ENCODE assay signal across 21 cellular contexts in genomic region chr17:67753026-67753425, GRCh38. TPM values are rescaled to one million over a fixed set of nuclear protein-coding genes. Genes with fewer than 3 reads are reported as not detected.
DNase-seq lines count a peak whose midpoint lies in the region; ATAC-seq lines count a peak whose summit lies in the region.
"Had no signal": no experiment of that assay in that cellular context is flagged by ENCODE, and none has a peak within 500 bp of the region (broad histone marks: within the 10 kb centered on the region; RNA-seq: fewer than 3 reads in every experiment).

No MANE protein-coding gene starts in this region.

- intact Hi-C loops in activated CD4-positive, alpha-beta memory T cell treated with anti-CD3 and anti-CD28 coated beads for 36 hours (cut with micrococcal nuclease), result no loop called here

- no peak overlapping the region for H3K4me3 Mint-ChIP-seq in activated CD4-positive, alpha-beta memory T cell treated with anti-CD3 and anti-CD28 coated beads for 36 hours
- H3K4me3 Mint-ChIP-seq: HFFc6 had no signal

- H3K4me3 ChIP-seq in HUES64 (ENCODE audit: low read length), result no peak overlapping the region
- H3K4me3 ChIP-seq in iPS-20b (ENCODE audit: low read length), result no peak overlapping the region
- H3K4me3 ChIP-seq: BLaER1 treated with 17β-estradiol and CSF1 and Interleukin-3, amounts not matched to agents 10 nM and 100 nM; Peyer's patch had no signal

- ATAC-seq in HG03520 (IDR thresholded peaks at IDR 0.05; ENCODE audit: unreplicated experiment), result no peak
- ATAC-seq in GM19467 (IDR thresholded peaks at IDR 0.05; ENCODE audit: unreplicated experiment), result no peak

- POLR2A ChIA-PET in activated CD4-positive, alpha-beta memory T cell treated with anti-CD3 and anti-CD28 coated beads for 36 hours (lab: Charles Lee), result no interaction called here

- no peaks in the 10 kb centered on the region for H3K27me3 Mint-ChIP-seq in activated CD4-positive, alpha-beta memory T cell treated with anti-CD3 and anti-CD28 coated beads for 36 hours
- H3K27me3 Mint-ChIP-seq: IgD-negative memory B cell had no signal

- peaks cover 7% of the 10 kb centered on the region; the same call in 1 of the 2 replicates for H3K4me1 ChIP-seq in HUES64 (ENCODE audit: insufficient read depth, low read length)
- H3K4me1 ChIP-seq in iPS-20b (ENCODE audit: insufficient read depth, low read length), result peaks cover 19% of the 10 kb centered on the region; the same call in 1 of the 2 replicates
- H3K4me1 ChIP-seq: Peyer's patch had no signal

- H3K4me1 Mint-ChIP-seq in activated CD4-positive, alpha-beta memory T cell treated with anti-CD3 and anti-CD28 coated beads for 36 hours (ENCODE audit: low read depth), result peaks cover 11% of the 10 kb centered on the region
- H3K4me1 Mint-ChIP-seq: IgD-negative memory B cell had no signal

- CTCF ChIA-PET in activated CD4-positive, alpha-beta memory T cell treated with anti-CD3 and anti-CD28 coated beads for 36 hours (lab: Charles Lee), result no interaction called here

- H3K27ac Mint-ChIP-seq in activated CD4-positive, alpha-beta memory T cell treated with anti-CD3 and anti-CD28 coated beads for 36 hours, result no peak overlapping the region
- H3K27ac Mint-ChIP-seq: HFFc6, IgD-negative memory B cell had no signal

- H3K27me3 ChIP-seq in HUES64 (ENCODE audit: insufficient read depth, low read length) (no peaks in the 10 kb centered on the region), iPS-20b (ENCODE audit: insufficient read depth, low read length) (no peaks in the 10 kb centered on the region)
- H3K27me3 ChIP-seq: BLaER1 treated with 17β-estradiol and CSF1 and Interleukin-3, amounts not matched to agents 10 nM and 100 nM; Peyer's patch had no signal

- H3K36me3 ChIP-seq in HUES64 (ENCODE audit: insufficient read depth, low read length) (peaks cover 34% of the 10 kb centered on the region), iPS-20b (ENCODE audit: insufficient read depth, low read depth, low read length) (peaks cover 31% of the 10 kb centered on the region)

- peak; percentile 43 for DNase-seq in activated effector memory CD4-positive, alpha-beta T cell treated with anti-CD3 and anti-CD28 coated beads, Interleukin-2, amount 50 U/mL, for 16 hours
- DNase-seq in activated effector memory CD4-positive, alpha-beta T cell treated with Interleukin-2 at 50 U/mL for 16 hours, result no peak
- DNase-seq in activated CD4-positive, alpha-beta memory T cell treated with anti-CD3 and anti-CD28 coated beads for 36 hours, result no peak
- DNase-seq: 8988T, H7, HFFc6, NCI-H1105, NCI-H146, NCI-H2029 treated with DMSO at 0.1 percent for 48 hours, NCI-H2171, NCI-H345, NCI-H524, NCI-H774, Peyer's patch had no signal

- 85% methylated on average over 10 of the region's 10 CpGs for WGBS in HUES64

- peak overlapping the region; percentile 17; the same call in 1 of the 2 replicates for H3K9ac ChIP-seq in HUES64 (ENCODE audit: low read depth, low read length)
- H3K9ac ChIP-seq in iPS-20b (ENCODE audit: low read depth, low read length), result peak overlapping the region; percentile 43; the same call in 1 of the 2 replicates
- H3K9ac ChIP-seq: BLaER1 treated with 17β-estradiol and CSF1 and Interleukin-3, amounts not matched to agents 10 nM and 100 nM had no signal

- H3K27ac ChIP-seq in HUES64 (ENCODE audit: low read depth, low read length), result peak overlapping the region; percentile 70
- H3K27ac ChIP-seq in iPS-20b (ENCODE audit: low read length), result peak overlapping the region; percentile 73
- H3K27ac ChIP-seq: BLaER1 treated with 17β-estradiol and CSF1 and Interleukin-3, amounts not matched to agents 10 nM and 100 nM; HL-60; Peyer's patch had no signal

- H3K9me3 ChIP-seq in HUES64 (ENCODE audit: insufficient read depth, low read depth, low read length) (peaks cover 18% of the 10 kb centered on the region), iPS-20b (ENCODE audit: insufficient read depth, low read depth, low read length) (no peaks in the 10 kb centered on the region; the same call in 1 of the 2 replicates)
- H3K9me3 ChIP-seq: Peyer's patch had no signal

- H3K36me3 Mint-ChIP-seq in activated CD4-positive, alpha-beta memory T cell treated with anti-CD3 and anti-CD28 coated beads for 36 hours, result peaks cover 32% of the 10 kb centered on the region

- H3K9me3 Mint-ChIP-seq in activated CD4-positive, alpha-beta memory T cell treated with anti-CD3 and anti-CD28 coated beads for 36 hours, result no peaks in the 10 kb centered on the region
- H3K9me3 Mint-ChIP-seq: HFFc6 had no signal

RNA-seq across cellular contexts. Expression of gene NOL11, which starts 35.3 kb away (rescaled TPM):
- polyA plus RNA-seq in HUES64 (2013, experiment 1 of 2), result 90.7 TPM
- polyA plus RNA-seq in HUES64 (2013, experiment 2 of 2), result 70.2 TPM
- total RNA-seq in activated CD4-positive, alpha-beta memory T cell treated with anti-CD3 and anti-CD28 coated beads for 36 hours, result 10 to 100 TPM; 59.5 to 62.0 TPM
